In genomic region chr7:129952164-129952652, GRCh38 we compare ENCODE assay signal across 8 cellular contexts. TPM values are rescaled to one million over a fixed set of nuclear protein-coding genes. Genes with fewer than 3 reads are reported as not detected.
DNase-seq lines count a peak whose midpoint lies in the region; ATAC-seq, FAIRE-seq and TF ChIP-seq lines count a peak whose summit lies in the region.

No MANE protein-coding gene starts in this region.

- peak; percentile 11 for DNase-seq in DMS114 treated with DMSO at 0.1 percent for 48 hours (lab: John Stamatoyannopoulos, UW; ENCODE audit: unreplicated experiment)
- peak; percentile 80 for DNase-seq in HT-29 (ENCODE audit: low spot score)
- DNase-seq in activated CD4-positive, alpha-beta T cell treated with anti-CD3 and anti-CD28 coated beads for 36 hours = peak; percentile 58
- DNase-seq in endothelial cell of umbilical vein (ENCODE audit: low read depth, low spot score) = peak; percentile 45
- peak; percentile 71 to 78 (median 77) for DNase-seq in mucosa of descending colon
- DNase-seq in thoracic aorta (ENCODE audit: low spot score) = no peak
- DNase-seq in DMS79 (lab: John Stamatoyannopoulos, UW) = no peak

- H3K36me3 ChIP-seq in endothelial cell of umbilical vein (ENCODE audit: control insufficient read depth in 2 of 2, extremely low read depth in 1 of 2, insufficient read depth in 2 of 2, low read length in 2 of 2) = no peaks in the 10 kb centered on the region
- no peaks in the 10 kb centered on the region for H3K36me3 ChIP-seq in mucosa of descending colon (ENCODE audit: low read depth)
- H3K36me3 ChIP-seq in thoracic aorta = no peaks in the 10 kb centered on the region

- H3K9me3 ChIP-seq in endothelial cell of umbilical vein (replicated peaks; ENCODE audit: control insufficient read depth, insufficient read depth, low read length) = no peaks in the 10 kb centered on the region
- no peaks in the 10 kb centered on the region for H3K9me3 ChIP-seq in mucosa of descending colon
- H3K9me3 ChIP-seq in thoracic aorta = no peaks in the 10 kb centered on the region

- H3K27ac ChIP-seq in endothelial cell of umbilical vein (ENCODE audit: insufficient read depth, low read depth, low read length) = peak overlapping the region; percentile 97
- peak overlapping the region; percentile 94 to 98 for H3K27ac ChIP-seq in thoracic aorta

- H3K9ac ChIP-seq in endothelial cell of umbilical vein (replicated peaks; ENCODE audit: extremely low read depth, insufficient read depth, low read length) = peak overlapping the region; percentile 98

- no peak for TF ChIP-seq CTCF in endothelial cell of umbilical vein (IDR thresholded peaks at IDR 0.05; ENCODE audit: extremely low read depth in 1 of 2, insufficient read depth in 1 of 2, low read depth in 1 of 2, low read length in 2 of 2)
- no peak for TF ChIP-seq CTCF in mucosa of descending colon (IDR thresholded peaks at IDR 0.05)
- no peak for TF ChIP-seq CTCF in thoracic aorta (IDR thresholded peaks at IDR 0.05)

- BruUV-seq in endothelial cell of umbilical vein (replicated peaks; lab: Mats Ljungman, UMichigan) = no TSS peak

- no peaks in the 10 kb centered on the region for H3K9me3 Mint-ChIP-seq in activated CD4-positive, alpha-beta T cell treated with anti-CD3 and anti-CD28 coated beads for 36 hours (ENCODE audit: low read depth)

- ATAC-seq in GM21390 (IDR thresholded peaks at IDR 0.05; ENCODE audit: unreplicated experiment) (peak; percentile 16), mucosa of descending colon (peak; percentile 62), thoracic aorta (ENCODE audit: insufficient number of reproducible peaks, low FRiP score, low read depth) (no peak)
- ATAC-seq in activated CD4-positive, alpha-beta T cell treated with anti-CD3 and anti-CD28 coated beads for 36 hours = peak; percentile 5

- no peaks in the 10 kb centered on the region for H3K27me3 Mint-ChIP-seq in activated CD4-positive, alpha-beta T cell treated with anti-CD3 and anti-CD28 coated beads for 36 hours

- no peak for FAIRE-seq in endothelial cell of umbilical vein (lab: Jason Lieb, UNC)

- TF ChIP-seq POLR2A in endothelial cell of umbilical vein (IDR thresholded peaks at IDR 0.05; ENCODE audit: low read depth, low read length) = no peak

- dilution Hi-C loops in endothelial cell of umbilical vein (cut with MboI; ENCODE audit: extremely low pct_ligation_motif_present, low sequenced_read_pairs) = no loop called here

- H2AFZ ChIP-seq in endothelial cell of umbilical vein (ENCODE audit: low read depth, low read length) = no peak overlapping the region

- H3K4me1 ChIP-seq in endothelial cell of umbilical vein (ENCODE audit: control insufficient read depth, extremely low read depth, insufficient read depth, low read length) (peaks cover 23% of the 10 kb centered on the region), mucosa of descending colon (ENCODE audit: low read depth) (peaks cover 27% of the 10 kb centered on the region), thoracic aorta (ENCODE audit: control insufficient read depth in 1 of 2, low read depth in 2 of 2) (peaks cover 20 to 28% of the 10 kb centered on the region in 2 donors)

- H3K4me2 ChIP-seq in endothelial cell of umbilical vein (ENCODE audit: insufficient read depth, low read length) = peak overlapping the region; percentile 94

- H3K27me3 ChIP-seq in endothelial cell of umbilical vein (ENCODE audit: control insufficient read depth in 2 of 2, insufficient read depth in 2 of 2, low read length in 2 of 2) = no peaks in the 10 kb centered on the region
- H3K27me3 ChIP-seq in thoracic aorta (replicated peaks; ENCODE audit: insufficient read depth) = no peaks in the 10 kb centered on the region

- no peak overlapping the region for H3K4me3 Mint-ChIP-seq in activated CD4-positive, alpha-beta T cell treated with anti-CD3 and anti-CD28 coated beads for 36 hours

- H3K9me1 ChIP-seq in endothelial cell of umbilical vein (replicated peaks; ENCODE audit: control insufficient read depth, extremely low read depth, insufficient read depth, low read length) = no peaks in the 10 kb centered on the region

- H3K27ac Mint-ChIP-seq in activated CD4-positive, alpha-beta T cell treated with anti-CD3 and anti-CD28 coated beads for 36 hours = peak overlapping the region; percentile 88

- H3K79me2 ChIP-seq in endothelial cell of umbilical vein (ENCODE audit: control insufficient read depth, insufficient read depth, low read length) = peaks cover 52% of the 10 kb centered on the region

- peaks cover 13% of the 10 kb centered on the region for H3K4me1 Mint-ChIP-seq in activated CD4-positive, alpha-beta T cell treated with anti-CD3 and anti-CD28 coated beads for 36 hours

- intact Hi-C loops in activated CD4-positive, alpha-beta T cell treated with anti-CD3 and anti-CD28 coated beads for 36 hours (cut with DNase I, micrococcal nuclease) = loop anchor here (1.0 to 10.0 kb wide), 12 partner anchors 45 to 1153 kb away; partner anchors contain the start of genes COPG2 (in 1 of the 2), NRF1 (in 1 of the 2), STRIP2 (in 1 of the 2) and ZC3HC1 (in 1 of the 2)
- intact Hi-C loops in endothelial cell of umbilical vein (cut with micrococcal nuclease) = loop anchor here (1.0 to 5.0 kb wide), 2 partner anchors 57 to 125 kb away; no protein-coding TSS in a partner anchor
- intact Hi-C loops in mucosa of descending colon (cut with DNase I, micrococcal nuclease) = no loop called here

- H4K20me1 ChIP-seq in endothelial cell of umbilical vein (replicated peaks; ENCODE audit: control insufficient read depth, extremely low read depth, insufficient read depth, low read length) = peaks cover under 1% of the 10 kb centered on the region

- peaks cover 2% of the 10 kb centered on the region for H3K36me3 Mint-ChIP-seq in activated CD4-positive, alpha-beta T cell treated with anti-CD3 and anti-CD28 coated beads for 36 hours (ENCODE audit: low read depth)

- H3K4me3 ChIP-seq in endothelial cell of umbilical vein (replicated peaks in 1 of 3; ENCODE audit: insufficient read depth in 1 of 3, low read depth in 1 of 3, low read length in 3 of 3) = peak overlapping the region; percentile 73 to 99 (median 91)
- peak overlapping the region; percentile 93 for H3K4me3 ChIP-seq in mucosa of descending colon
- peak overlapping the region; percentile 89 for H3K4me3 ChIP-seq in thoracic aorta

- POLR2A ChIA-PET in activated CD4-positive, alpha-beta T cell treated with anti-CD3 and anti-CD28 coated beads for 36 hours (lab: Charles Lee) = interaction anchor here (0.7 kb wide), 2 partner anchors 46 to 79 kb away, joined by 3 read pairs; no protein-coding TSS in a partner anchor
- POLR2A ChIA-PET in endothelial cell of umbilical vein (lab: Charles Lee) = interaction anchor here (1.6 to 1.8 kb wide), 2 partner anchors 18 to 57 kb away, joined by 9 read pairs; no protein-coding TSS in a partner anchor

- CTCF ChIA-PET in activated CD4-positive, alpha-beta T cell treated with anti-CD3 and anti-CD28 coated beads for 36 hours (lab: Charles Lee) = interaction anchor here (0.7 to 1.1 kb wide), 2 partner anchors 16 to 513 kb away, joined by 3 read pairs; no protein-coding TSS in a partner anchor
- CTCF ChIA-PET in endothelial cell of umbilical vein (lab: Charles Lee) = interaction anchor here (0.7 to 6.4 kb wide), 7 partner anchors 18 to 126 kb away, joined by 3 to 59 read pairs (median 3); no protein-coding TSS in a partner anchor

TF ChIP-seq in endothelial cell of umbilical vein, 7 proteins besides CTCF, POLR2A, EP300 and RAD21:
- TF ChIP-seq JUN (IDR thresholded peaks at IDR 0.05; ENCODE audit: borderline replicate concordance, insufficient read depth, insufficient read length, low read depth) (no peak), MYC (IDR thresholded peaks at IDR 0.05; ENCODE audit: low read depth, low read length) (no peak)

RNA-seq across cellular contexts. Expression of gene UBE2H, which starts 0.6 kb away (rescaled TPM):
- total RNA-seq in HT-29 (2014; rRNA removed; shearing (Covaris generic)) = 96.5 and 96.8 TPM in 2 replicates
- total RNA-seq in activated CD4-positive, alpha-beta T cell treated with anti-CD3 and anti-CD28 coated beads for 36 hours = 10 to 100 TPM; 25.6 to 40.7 TPM
- 82.2 and 90.1 TPM in 2 replicates for total RNA-seq in endothelial cell of umbilical vein
- 46.4 and 51.7 TPM in 2 replicates for polyA plus RNA-seq in endothelial cell of umbilical vein
- 57.4 and 57.8 TPM in 2 replicates for polyA plus RNA-seq in endothelial cell of umbilical vein (2011; cell fraction: cytosol; rRNA removed)
- 92.5 and 97.4 TPM in 2 replicates for polyA plus RNA-seq in endothelial cell of umbilical vein (2011; cell fraction: nucleus; rRNA removed)
- 78.0 and 84.8 TPM in 2 replicates for polyA plus RNA-seq in endothelial cell of umbilical vein (2012)
- 92.7 and 127 TPM in 2 replicates for polyA minus RNA-seq in endothelial cell of umbilical vein
- polyA minus RNA-seq in endothelial cell of umbilical vein (2011; cell fraction: cytosol; rRNA and poly(A)+ RNA removed) = 17.7 TPM
- 99.2 and 129 TPM in 2 replicates for polyA minus RNA-seq in endothelial cell of umbilical vein (2011; cell fraction: nucleus; rRNA and poly(A)+ RNA removed)
- total RNA-seq in mucosa of descending colon = 10 to 100 TPM; 39.6 to 85.9 (median 40.0) TPM
- total RNA-seq in thoracic aorta = 100 to 1,000 TPM; 136 to 158 TPM

Comparison
In these comparisons a context has a peak if more than half of its experiments do, and no peak if none do; other contexts are left out.
1. DNase-seq: peak in DMS114 treated with DMSO at 0.1 percent for 48 hours (single experiment), HT-29 (single experiment), activated CD4-positive, alpha-beta T cell treated with anti-CD3 and anti-CD28 coated beads for 36 hours (single experiment), endothelial cell of umbilical vein (single experiment) and mucosa of descending colon (3 of 3); none in thoracic aorta (single experiment) and DMS79 (single experiment).
2. intact Hi-C loops: an anchor here in activated CD4-positive, alpha-beta T cell treated with anti-CD3 and anti-CD28 coated beads for 36 hours (1.0 to 10.0 kb wide) and endothelial cell of umbilical vein (1.0 to 5.0 kb wide); none called in mucosa of descending colon.
3. Peak in every context shown above with its lines, with median percentiles within 50 percentile points of each other: H3K4me3 ChIP-seq.